In genomic region chr3:13873818-13874217, GRCh38 we compare ENCODE assay signal across 22 cellular contexts. TPM values are rescaled to one million over a fixed set of nuclear protein-coding genes. Genes with fewer than 3 reads are reported as not detected.
DNase-seq lines count a peak whose midpoint lies in the region; ATAC-seq and TF ChIP-seq lines count a peak whose summit lies in the region.
"Had no signal": no experiment of that assay in that cellular context is flagged by ENCODE, and none has a peak within 500 bp of the region (broad histone marks: within the 10 kb centered on the region; RNA-seq: fewer than 3 reads in every experiment).

No MANE protein-coding gene starts in this region.

- in situ Hi-C loops in HAP-1 (cut with MboI; ENCODE audit: low sequenced_read_pairs), result no loop called here

- no peak for TF ChIP-seq POLR2A in GM18505 (IDR thresholded peaks at IDR 0.05; ENCODE audit: borderline replicate concordance, extremely low read depth, insufficient read depth, insufficient read length)

- H3K9me3 Mint-ChIP-seq in HFFc6 (peaks cover 4% of the 10 kb centered on the region; the same call in 1 of the 2 replicates), glutamatergic neuron (ENCODE audit: unreplicated experiment) (peaks cover 9% of the 10 kb centered on the region), neural progenitor cell (peaks cover 9% of the 10 kb centered on the region)

- no peak overlapping the region for H2AFZ ChIP-seq in neural progenitor cell (replicated peaks)
- H2AFZ ChIP-seq: PC-9 had no signal

- H3K36me3 Mint-ChIP-seq in HFFc6 (ENCODE audit: low read depth) (no peaks in the 10 kb centered on the region), glutamatergic neuron (ENCODE audit: unreplicated experiment) (peaks cover 13% of the 10 kb centered on the region), neural progenitor cell (peaks cover 11% of the 10 kb centered on the region)
- H3K36me3 Mint-ChIP-seq: CD14-positive monocyte had no signal

- no peaks in the 10 kb centered on the region for H3K79me2 ChIP-seq in neural progenitor cell (ENCODE audit: low read depth)

- ATAC-seq in GM18505 (IDR thresholded peaks at IDR 0.05; ENCODE audit: unreplicated experiment), result no peak
- ATAC-seq: HepG2 had no signal

- no peaks in the 10 kb centered on the region for H3K4me1 Mint-ChIP-seq in HFFc6 (ENCODE audit: low read depth)
- H3K4me1 Mint-ChIP-seq in glutamatergic neuron (ENCODE audit: low read depth, unreplicated experiment), result no peaks in the 10 kb centered on the region
- peaks cover 35% of the 10 kb centered on the region for H3K4me1 Mint-ChIP-seq in neural progenitor cell

- H3K4me3 ChIP-seq in neural progenitor cell (no peak overlapping the region), HAP-1 (no peak overlapping the region)
- H3K4me3 ChIP-seq: PC-9 had no signal

- TF ChIP-seq CTCF in HFFc6 (IDR thresholded peaks at IDR 0.05), result 0 out of 2 replicates have a peak, but pooled peaks have one; percentile 10
- peak; percentile 12 for TF ChIP-seq CTCF in glutamatergic neuron (IDR thresholded peaks at IDR 0.05; ENCODE audit: partially characterized antibody, unreplicated experiment)
- TF ChIP-seq CTCF in neural progenitor cell (IDR thresholded peaks at IDR 0.05), result no peak

- H3K36me3 ChIP-seq in neural progenitor cell (no peaks in the 10 kb centered on the region), HAP-1 (replicated peaks) (no peaks in the 10 kb centered on the region)

- H3K27me3 ChIP-seq in neural progenitor cell (peaks cover 99% of the 10 kb centered on the region), HAP-1 (ENCODE audit: low read depth) (peaks cover 46% of the 10 kb centered on the region)

- H4K20me1 ChIP-seq in neural progenitor cell (ENCODE audit: low read depth), result peaks cover 19% of the 10 kb centered on the region

- DNase-seq in NCI-H82 (lab: John Stamatoyannopoulos, UW), result peak; percentile 20
- no peak for DNase-seq in NCI-H82 treated with DMSO at 0.1 percent for 48 hours (lab: John Stamatoyannopoulos, UW; ENCODE audit: unreplicated experiment)
- DNase-seq in HFFc6, result no peak
- DNase-seq in glutamatergic neuron, result peak; percentile 14
- DNase-seq in neural progenitor cell (ENCODE audit: low spot score), result peak; percentile 43
- no peak for DNase-seq in mucosa of gallbladder (ENCODE audit: low spot score)
- no peak for DNase-seq in HAP-1 (ENCODE audit: low spot score in 2 of 2)
- DNase-seq: AML-193, COR-L47, DMS 273 treated with DMSO at 0.1 percent for 48 hours, DND-41, GDM1, KBM-7, NCI-H1105 treated with DMSO at 0.1 percent for 48 hours, NCI-H1694 treated with DMSO at 0.1 percent for 48 hours, NCI-H510A, NCI-H748 treated with DMSO at 0.1 percent for 48 hours, PC-9 had no signal

- no peak overlapping the region for H3K4me3 Mint-ChIP-seq in HFFc6
- no peak overlapping the region for H3K4me3 Mint-ChIP-seq in glutamatergic neuron (ENCODE audit: unreplicated experiment)
- H3K4me3 Mint-ChIP-seq in neural progenitor cell, result peak overlapping the region; percentile 16

- H3K27ac ChIP-seq in neural progenitor cell, result no peak overlapping the region
- H3K27ac ChIP-seq: 22Rv1, PC-9 had no signal

- H3K9ac ChIP-seq in neural progenitor cell, result no peak overlapping the region

- no peak overlapping the region for H3K4me2 ChIP-seq in neural progenitor cell
- H3K4me2 ChIP-seq: PC-9 had no signal

- H3K27ac Mint-ChIP-seq in HFFc6 (no peak overlapping the region), glutamatergic neuron (ENCODE audit: unreplicated experiment) (no peak overlapping the region), neural progenitor cell (peak overlapping the region; percentile 23)
- H3K27ac Mint-ChIP-seq: CD14-positive monocyte had no signal

- H3K4me1 ChIP-seq in neural progenitor cell, result peaks cover 14% of the 10 kb centered on the region
- H3K4me1 ChIP-seq in HAP-1, result no peaks in the 10 kb centered on the region

- peaks cover 32% of the 10 kb centered on the region for H3K27me3 Mint-ChIP-seq in HFFc6 (ENCODE audit: insufficient read depth)
- peaks cover 30% of the 10 kb centered on the region for H3K27me3 Mint-ChIP-seq in glutamatergic neuron (ENCODE audit: unreplicated experiment)
- H3K27me3 Mint-ChIP-seq in neural progenitor cell (ENCODE audit: insufficient read depth, low read depth), result peaks cover 25% of the 10 kb centered on the region

- H3F3A ChIP-seq in neural progenitor cell (ENCODE audit: low read depth), result peaks cover 7% of the 10 kb centered on the region

- no peaks in the 10 kb centered on the region for H3K9me3 ChIP-seq in neural progenitor cell (ENCODE audit: low read depth)
- no peaks in the 10 kb centered on the region for H3K9me3 ChIP-seq in HAP-1

RNA-seq across cellular contexts. Expression of gene WNT7A, which starts 6.1 kb away (rescaled TPM):
- not detected for total RNA-seq in HFFc6 (2021; fragmentation: NEBNext Ultra II Directional; extraction: Animal tissue kit (Norgen Biotek cat#: 25700))
- not detected for total RNA-seq in glutamatergic neuron (ENCODE audit: unreplicated experiment)
- total RNA-seq in neural progenitor cell (ENCODE audit: low replicate concordance), result not detected in 2 replicates
- 4.7 TPM for total RNA-seq in mucosa of gallbladder
- total RNA-seq: HepG2 had no signal

Comparison
In these comparisons a context has a peak if more than half of its experiments do, and no peak if none do; other contexts are left out.
1. DNase-seq: peak in NCI-H82 (single experiment), glutamatergic neuron (single experiment) and neural progenitor cell (single experiment); none in NCI-H82 treated with DMSO at 0.1 percent for 48 hours (single experiment), HFFc6 (single experiment), mucosa of gallbladder (single experiment) and HAP-1 (0 of 2).